Comparison of ENCODE assay signal across 1 cellular context in the genomic region with DNA sequence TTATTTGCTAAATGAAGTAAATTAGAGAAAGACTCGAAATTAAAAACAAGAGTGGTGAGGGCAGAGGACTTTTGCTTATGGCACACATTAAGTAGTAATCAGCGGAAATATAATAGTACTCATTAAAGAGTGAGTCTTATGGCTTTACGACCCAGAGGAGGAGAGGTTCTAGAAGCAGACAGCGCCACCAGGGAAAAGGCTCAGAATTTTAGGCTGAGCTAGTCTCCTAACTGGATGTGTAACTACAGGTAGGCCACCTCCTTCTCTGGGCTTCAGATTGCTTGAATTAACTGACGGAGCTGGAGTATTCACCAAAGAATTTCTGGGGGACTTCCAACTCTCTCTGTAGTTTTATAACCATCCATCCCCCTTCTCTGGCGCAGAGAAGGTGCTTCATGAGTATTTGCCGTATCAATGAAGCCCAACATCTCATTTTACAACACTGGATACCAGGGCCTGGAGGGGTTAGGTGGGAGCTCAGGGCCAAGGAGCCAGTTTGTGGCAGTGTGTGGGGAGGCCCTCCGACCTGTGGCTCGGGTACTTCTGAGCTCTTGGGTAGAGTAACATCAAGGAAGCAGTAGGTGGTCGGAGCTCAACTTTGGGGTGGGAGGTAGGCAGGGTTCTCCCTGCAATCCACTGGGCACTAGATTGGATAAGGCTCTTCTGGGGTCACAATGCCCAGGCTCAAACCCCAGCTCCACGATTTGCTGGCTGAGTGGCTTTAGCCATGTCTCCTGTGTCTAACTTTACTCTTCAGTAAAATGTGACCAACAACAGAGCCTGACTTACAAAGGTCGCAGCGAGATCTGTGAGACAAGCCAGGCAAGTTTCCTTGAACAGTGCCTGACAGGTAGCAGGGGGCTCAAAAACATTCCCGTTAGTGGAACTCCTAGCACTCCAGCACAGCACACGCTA.
TF ChIP-seq lines count a peak whose summit lies in the region.

No MANE protein-coding gene starts in this region.

TF ChIP-seq in IMR-90, 13 proteins besides CTCF, POLR2A, EP300 and RAD21:
- TF ChIP-seq BHLHE40 (IDR thresholded peaks at IDR 0.05; ENCODE audit: low read depth, low read length): no peak
- no peak for TF ChIP-seq MAZ (IDR thresholded peaks at IDR 0.05; ENCODE audit: borderline replicate concordance, low read depth, low read length)
- TF ChIP-seq RCOR1 (IDR thresholded peaks at IDR 0.05; ENCODE audit: insufficient replicate concordance, low read length): no peak
- no peak for TF ChIP-seq CHD1 (IDR thresholded peaks at IDR 0.05; ENCODE audit: low read depth, low read length)
- TF ChIP-seq MXI1 (IDR thresholded peaks at IDR 0.05; ENCODE audit: borderline replicate concordance, low read depth, low read length): no peak
- no peak for TF ChIP-seq NFE2L2 (IDR thresholded peaks at IDR 0.05; ENCODE audit: low read depth, low read length)
- TF ChIP-seq MAFK (IDR thresholded peaks at IDR 0.05; ENCODE audit: low read depth, low read length): no peak
- TF ChIP-seq FOS (IDR thresholded peaks at IDR 0.05; ENCODE audit: low read depth, low read length): no peak
- TF ChIP-seq, protein P1, sequence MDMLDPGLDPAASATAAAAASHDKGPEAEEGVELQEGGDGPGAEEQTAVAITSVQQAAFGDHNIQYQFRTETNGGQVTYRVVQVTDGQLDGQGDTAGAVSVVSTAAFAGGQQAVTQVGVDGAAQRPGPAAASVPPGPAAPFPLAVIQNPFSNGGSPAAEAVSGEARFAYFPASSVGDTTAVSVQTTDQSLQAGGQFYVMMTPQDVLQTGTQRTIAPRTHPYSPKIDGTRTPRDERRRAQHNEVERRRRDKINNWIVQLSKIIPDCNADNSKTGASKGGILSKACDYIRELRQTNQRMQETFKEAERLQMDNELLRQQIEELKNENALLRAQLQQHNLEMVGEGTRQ (IDR thresholded peaks at IDR 0.05; ENCODE audit: low read depth, low read length): no peak
- no peak for TF ChIP-seq RFX5 (IDR thresholded peaks at IDR 0.05; ENCODE audit: low read depth, low read length)
- no peak for TF ChIP-seq SMC3 (IDR thresholded peaks at IDR 0.05; ENCODE audit: low read depth, low read length)
- TF ChIP-seq CEBPB (IDR thresholded peaks at IDR 0.05; ENCODE audit: low read depth, low read length): no peak
- TF ChIP-seq, protein P2, sequence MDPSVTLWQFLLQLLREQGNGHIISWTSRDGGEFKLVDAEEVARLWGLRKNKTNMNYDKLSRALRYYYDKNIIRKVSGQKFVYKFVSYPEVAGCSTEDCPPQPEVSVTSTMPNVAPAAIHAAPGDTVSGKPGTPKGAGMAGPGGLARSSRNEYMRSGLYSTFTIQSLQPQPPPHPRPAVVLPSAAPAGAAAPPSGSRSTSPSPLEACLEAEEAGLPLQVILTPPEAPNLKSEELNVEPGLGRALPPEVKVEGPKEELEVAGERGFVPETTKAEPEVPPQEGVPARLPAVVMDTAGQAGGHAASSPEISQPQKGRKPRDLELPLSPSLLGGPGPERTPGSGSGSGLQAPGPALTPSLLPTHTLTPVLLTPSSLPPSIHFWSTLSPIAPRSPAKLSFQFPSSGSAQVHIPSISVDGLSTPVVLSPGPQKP (IDR thresholded peaks at IDR 0.05; ENCODE audit: borderline replicate concordance, low read depth, low read length): no peak
